Comparison of ENCODE assay signal across 1 cellular context in the genomic region with DNA sequence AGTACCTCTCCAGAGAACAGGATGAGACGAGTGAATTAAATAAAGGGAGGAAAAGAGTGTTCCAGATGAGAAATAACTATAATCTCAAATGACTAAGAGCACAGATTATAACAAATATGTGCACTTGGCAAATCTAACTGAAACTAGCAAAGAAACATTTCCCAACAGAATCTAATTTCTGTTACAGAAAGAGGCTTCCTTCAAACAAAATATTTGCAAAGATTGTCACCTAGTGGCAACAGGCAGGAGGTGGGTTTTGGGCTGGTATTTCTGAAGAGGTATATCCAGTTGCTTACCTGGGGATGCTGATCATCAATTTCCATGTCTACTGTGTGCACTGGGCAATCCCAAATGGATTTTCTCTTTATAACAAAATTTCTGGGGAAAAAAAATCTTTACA.
TF ChIP-seq lines count a peak whose summit lies in the region.

No MANE protein-coding gene starts in this region.

TF ChIP-seq in GM23338, 12 proteins besides CTCF, POLR2A, EP300 and RAD21 (continued from another document):
- TF ChIP-seq REST (IDR thresholded peaks at IDR 0.05; ENCODE audit: unreplicated experiment) (no peak), ZNF331 (CRISPR knock-in tag; IDR thresholded peaks at IDR 0.05; ENCODE audit: low read depth) (no peak), NANOG (IDR thresholded peaks at IDR 0.05; ENCODE audit: borderline replicate concordance) (no peak), CREB1 (CRISPR knock-in tag; IDR thresholded peaks at IDR 0.05; ENCODE audit: low read depth) (no peak), EZH2phosphoT487 (IDR thresholded peaks at IDR 0.05; ENCODE audit: unreplicated experiment) (no peak), ZNF114 (CRISPR knock-in tag; IDR thresholded peaks at IDR 0.05) (no peak)
- TF ChIP-seq, protein P1, sequence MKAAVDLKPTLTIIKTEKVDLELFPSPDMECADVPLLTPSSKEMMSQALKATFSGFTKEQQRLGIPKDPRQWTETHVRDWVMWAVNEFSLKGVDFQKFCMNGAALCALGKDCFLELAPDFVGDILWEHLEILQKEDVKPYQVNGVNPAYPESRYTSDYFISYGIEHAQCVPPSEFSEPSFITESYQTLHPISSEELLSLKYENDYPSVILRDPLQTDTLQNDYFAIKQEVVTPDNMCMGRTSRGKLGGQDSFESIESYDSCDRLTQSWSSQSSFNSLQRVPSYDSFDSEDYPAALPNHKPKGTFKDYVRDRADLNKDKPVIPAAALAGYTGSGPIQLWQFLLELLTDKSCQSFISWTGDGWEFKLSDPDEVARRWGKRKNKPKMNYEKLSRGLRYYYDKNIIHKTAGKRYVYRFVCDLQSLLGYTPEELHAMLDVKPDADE (IDR thresholded peaks at IDR 0.05): no peak
- TF ChIP-seq, protein P2, sequence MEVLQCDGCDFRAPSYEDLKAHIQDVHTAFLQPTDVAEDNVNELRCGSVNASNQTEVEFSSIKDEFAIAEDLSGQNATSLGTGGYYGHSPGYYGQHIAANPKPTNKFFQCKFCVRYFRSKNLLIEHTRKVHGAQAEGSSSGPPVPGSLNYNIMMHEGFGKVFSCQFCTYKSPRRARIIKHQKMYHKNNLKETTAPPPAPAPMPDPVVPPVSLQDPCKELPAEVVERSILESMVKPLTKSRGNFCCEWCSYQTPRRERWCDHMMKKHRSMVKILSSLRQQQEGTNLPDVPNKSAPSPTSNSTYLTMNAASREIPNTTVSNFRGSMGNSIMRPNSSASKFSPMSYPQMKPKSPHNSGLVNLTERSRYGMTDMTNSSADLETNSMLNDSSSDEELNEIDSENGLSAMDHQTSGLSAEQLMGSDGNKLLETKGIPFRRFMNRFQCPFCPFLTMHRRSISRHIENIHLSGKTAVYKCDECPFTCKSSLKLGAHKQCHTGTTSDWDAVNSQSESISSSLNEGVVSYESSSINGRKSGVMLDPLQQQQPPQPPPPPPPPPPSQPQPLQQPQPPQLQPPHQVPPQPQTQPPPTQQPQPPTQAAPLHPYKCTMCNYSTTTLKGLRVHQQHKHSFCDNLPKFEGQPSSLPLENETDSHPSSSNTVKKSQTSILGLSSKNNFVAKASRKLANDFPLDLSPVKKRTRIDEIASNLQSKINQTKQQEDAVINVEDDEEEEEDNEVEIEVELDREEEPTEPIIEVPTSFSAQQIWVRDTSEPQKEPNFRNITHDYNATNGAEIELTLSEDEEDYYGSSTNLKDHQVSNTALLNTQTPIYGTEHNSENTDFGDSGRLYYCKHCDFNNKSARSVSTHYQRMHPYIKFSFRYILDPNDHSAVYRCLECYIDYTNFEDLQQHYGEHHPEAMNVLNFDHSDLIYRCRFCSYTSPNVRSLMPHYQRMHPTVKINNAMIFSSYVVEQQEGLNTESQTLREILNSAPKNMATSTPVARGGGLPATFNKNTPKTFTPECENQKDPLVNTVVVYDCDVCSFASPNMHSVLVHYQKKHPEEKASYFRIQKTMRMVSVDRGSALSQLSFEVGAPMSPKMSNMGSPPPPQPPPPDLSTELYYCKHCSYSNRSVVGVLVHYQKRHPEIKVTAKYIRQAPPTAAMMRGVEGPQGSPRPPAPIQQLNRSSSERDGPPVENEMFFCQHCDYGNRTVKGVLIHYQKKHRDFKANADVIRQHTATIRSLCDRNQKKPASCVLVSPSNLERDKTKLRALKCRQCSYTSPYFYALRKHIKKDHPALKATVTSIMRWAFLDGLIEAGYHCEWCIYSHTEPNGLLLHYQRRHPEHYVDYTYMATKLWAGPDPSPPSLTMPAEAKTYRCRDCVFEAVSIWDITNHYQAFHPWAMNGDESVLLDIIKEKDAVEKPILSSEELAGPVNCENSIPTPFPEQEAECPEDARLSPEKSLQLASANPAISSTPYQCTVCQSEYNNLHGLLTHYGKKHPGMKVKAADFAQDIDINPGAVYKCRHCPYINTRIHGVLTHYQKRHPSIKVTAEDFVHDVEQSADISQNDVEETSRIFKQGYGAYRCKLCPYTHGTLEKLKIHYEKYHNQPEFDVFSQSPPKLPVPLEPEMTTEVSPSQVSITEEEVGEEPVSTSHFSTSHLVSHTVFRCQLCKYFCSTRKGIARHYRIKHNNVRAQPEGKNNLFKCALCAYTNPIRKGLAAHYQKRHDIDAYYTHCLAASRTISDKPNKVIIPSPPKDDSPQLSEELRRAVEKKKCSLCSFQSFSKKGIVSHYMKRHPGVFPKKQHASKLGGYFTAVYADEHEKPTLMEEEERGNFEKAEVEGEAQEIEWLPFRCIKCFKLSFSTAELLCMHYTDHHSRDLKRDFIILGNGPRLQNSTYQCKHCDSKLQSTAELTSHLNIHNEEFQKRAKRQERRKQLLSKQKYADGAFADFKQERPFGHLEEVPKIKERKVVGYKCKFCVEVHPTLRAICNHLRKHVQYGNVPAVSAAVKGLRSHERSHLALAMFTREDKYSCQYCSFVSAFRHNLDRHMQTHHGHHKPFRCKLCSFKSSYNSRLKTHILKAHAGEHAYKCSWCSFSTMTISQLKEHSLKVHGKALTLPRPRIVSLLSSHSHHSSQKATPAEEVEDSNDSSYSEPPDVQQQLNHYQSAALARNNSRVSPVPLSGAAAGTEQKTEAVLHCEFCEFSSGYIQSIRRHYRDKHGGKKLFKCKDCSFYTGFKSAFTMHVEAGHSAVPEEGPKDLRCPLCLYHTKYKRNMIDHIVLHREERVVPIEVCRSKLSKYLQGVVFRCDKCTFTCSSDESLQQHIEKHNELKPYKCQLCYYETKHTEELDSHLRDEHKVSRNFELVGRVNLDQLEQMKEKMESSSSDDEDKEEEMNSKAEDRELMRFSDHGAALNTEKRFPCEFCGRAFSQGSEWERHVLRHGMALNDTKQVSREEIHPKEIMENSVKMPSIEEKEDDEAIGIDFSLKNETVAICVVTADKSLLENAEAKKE (CRISPR knock-in tag; IDR thresholded peaks at IDR 0.05): no peak
